10 cellular contexts compared by ENCODE assay signal in genomic region chr17:15340966-15341365, GRCh38. TPM values are rescaled to one million over a fixed set of nuclear protein-coding genes. Genes with fewer than 3 reads are reported as not detected.
A peak's percentile ranks its signal among the peaks of the same experiment; 100 is the strongest.
DNase-seq lines count a peak whose midpoint lies in the region; ATAC-seq, FAIRE-seq and TF ChIP-seq lines count a peak whose summit lies in the region.
"Had no signal": no experiment of that assay in that cellular context is flagged by ENCODE, and none has a peak within 500 bp of the region (broad histone marks: within the 10 kb centered on the region; RNA-seq: fewer than 3 reads in every experiment).

No MANE protein-coding gene starts in this region.

- H3K56ac ChIP-seq in H1 (replicated peaks; ENCODE audit: insufficient read length, low read depth, low read length) = no peak overlapping the region

- H3K27ac ChIP-seq in H1 (ENCODE audit: low read depth, low read length) (no peak overlapping the region), muscle layer of colon (ENCODE audit: low read depth, low read length) (peak overlapping the region; percentile 36), uterus (peak overlapping the region in 1 of 2 donors; percentile 31)

- H3K4me1 Mint-ChIP-seq in activated naive CD4-positive, alpha-beta T cell treated with anti-CD3 and anti-CD28 coated beads for 36 hours (ENCODE audit: low read depth) = peaks cover 5% of the 10 kb centered on the region

- TF ChIP-seq CTCF in H1 (IDR thresholded peaks at IDR 0.05; ENCODE audit: control extremely low read depth in 1 of 3, insufficient read depth in 1 of 3, low read depth in 1 of 3, low read length in 3 of 3) (no peak), uterus (IDR thresholded peaks at IDR 0.05) (no peak)

- no peak for FAIRE-seq in H1 (lab: Jason Lieb, UNC)
- no peak for FAIRE-seq in H54 (lab: Jason Lieb, UNC)

- no peak; a peak in 1 of 4 replicates for TF ChIP-seq RAD21 in H1 (IDR thresholded peaks at IDR 0.05 in 1 of 2, conservative IDR thresholded peaks at IDR 0.05 in 1 of 2; ENCODE audit: low read depth in 2 of 2, low read length in 2 of 2)

- H3K4me2 ChIP-seq in H1 (ENCODE audit: insufficient read depth in 1 of 2, low read depth in 2 of 2, low read length in 2 of 2) = peak overlapping the region; percentile 84 to 93

- H3K23ac ChIP-seq in H1 (ENCODE audit: insufficient read length) = no peak overlapping the region

- no peak overlapping the region for H3K14ac ChIP-seq in H1 (ENCODE audit: insufficient read length)

- H3K4ac ChIP-seq in H1 (replicated peaks; ENCODE audit: insufficient read length, low read depth, low read length) = no peak overlapping the region

- H3K4me3 ChIP-seq in H1 (ENCODE audit: extremely low read depth in 1 of 4, insufficient read depth in 2 of 4, low read depth in 3 of 4, low read length in 4 of 4) = peak overlapping the region; percentile 70 to 87 (median 76)
- peak overlapping the region; percentile 53 to 69 for H3K4me3 ChIP-seq in muscle layer of colon (ENCODE audit: low read depth in 1 of 2, low read length in 2 of 2)
- H3K4me3 ChIP-seq in uterus = peak overlapping the region; percentile 32 to 51

- no peak overlapping the region for H2BK120ac ChIP-seq in H1 (replicated peaks; ENCODE audit: low read depth, low read length)

- no peaks in the 10 kb centered on the region for H3K36me3 Mint-ChIP-seq in activated naive CD4-positive, alpha-beta T cell treated with anti-CD3 and anti-CD28 coated beads for 36 hours (ENCODE audit: low read depth)

- TF ChIP-seq POLR2A in H1 (IDR thresholded peaks at IDR 0.05; ENCODE audit: control extremely low read depth in 1 of 2, low read depth in 2 of 2, low read length in 2 of 2) (no peak), uterus (IDR thresholded peaks at IDR 0.05) (no peak), H54 (IDR thresholded peaks at IDR 0.05; ENCODE audit: low read depth, low read length) (no peak)

- H2AFZ ChIP-seq in H1 (ENCODE audit: low read length) = peak overlapping the region; percentile 1; the same call in 1 of the 2 replicates

- peaks cover 47% of the 10 kb centered on the region for H3K27me3 Mint-ChIP-seq in activated naive CD4-positive, alpha-beta T cell treated with anti-CD3 and anti-CD28 coated beads for 36 hours (ENCODE audit: low read depth)

- intact Hi-C loops in activated naive CD4-positive, alpha-beta T cell treated with anti-CD3 and anti-CD28 coated beads for 36 hours (cut with micrococcal nuclease) = no loop called here
- intact Hi-C loops in uterus (cut with DNase I; ENCODE audit: low total_unique reads) = no loop called here

- H3K18ac ChIP-seq in H1 (ENCODE audit: extremely low read depth, low read length) = no peak overlapping the region; the same call in 1 of the 2 replicates

- peaks cover 9% of the 10 kb centered on the region; the same call in 1 of the 2 replicates for H3K23me2 ChIP-seq in H1 (ENCODE audit: low read depth, low read length)

- H3K27ac Mint-ChIP-seq in activated naive CD4-positive, alpha-beta T cell treated with anti-CD3 and anti-CD28 coated beads for 36 hours = no peak overlapping the region

- 6% methylated on average over 19 of the region's 19 CpGs; no CpG with 5 or more reads in 1 of the 2 experiments for WGBS in H1 (ENCODE audit: extremely low coverage in 1 of 2, insufficient coverage in 1 of 2, insufficient read length in 1 of 2, insufficient replicate concordance in 2 of 2, low coverage in 1 of 2, low lambda C conversion rate in 2 of 2, missing lambda C conversion rate in 1 of 2), 2 experiments

- TF ChIP-seq EP300 in H1 (IDR thresholded peaks at IDR 0.05; ENCODE audit: borderline replicate concordance in 1 of 2, low read depth in 2 of 2, low read length in 2 of 2) = no peak

- peaks cover 0 to 3% (median 1%) of the 10 kb centered on the region in 4 experiments; a peak in 4 of 7 replicates for H3K4me1 ChIP-seq in H1 (replicated peaks in 1 of 4; ENCODE audit: control insufficient read depth in 3 of 4, insufficient read depth in 4 of 4, low read length in 3 of 4)
- H3K4me1 ChIP-seq in muscle layer of colon (ENCODE audit: insufficient read depth, low read length) = peaks cover 6% of the 10 kb centered on the region
- no peaks in the 10 kb centered on the region for H3K4me1 ChIP-seq in uterus

- no peaks in the 10 kb centered on the region for H3K36me3 ChIP-seq in H1 (ENCODE audit: control insufficient read depth in 2 of 4, insufficient read depth in 4 of 4, low read length in 3 of 4)
- no peaks in the 10 kb centered on the region for H3K36me3 ChIP-seq in muscle layer of colon (ENCODE audit: insufficient read depth, low read length)
- H3K36me3 ChIP-seq in uterus = no peaks in the 10 kb centered on the region

- no peaks in the 10 kb centered on the region for H3K79me1 ChIP-seq in H1 (ENCODE audit: low read depth, low read length)

- no peak overlapping the region for H2AK5ac ChIP-seq in H1 (ENCODE audit: low read depth, low read length)

- CTCF ChIA-PET in activated naive CD4-positive, alpha-beta T cell treated with anti-CD3 and anti-CD28 coated beads for 36 hours (lab: Charles Lee) = no interaction called here
- CTCF ChIA-PET in H1 (lab: Charles Lee; ENCODE audit: partially characterized antibody) = interaction anchor here (1.3 to 1.6 kb wide), 2 partner anchors 10 to 82 kb away, joined by 3 to 6 read pairs; no protein-coding TSS in a partner anchor

- H3K9ac ChIP-seq in H1 (replicated peaks in 1 of 4; ENCODE audit: extremely low read depth in 1 of 4, low read depth in 3 of 4, low read length in 3 of 4) (peak overlapping the region in 1 of 4 experiments; percentile 47; a peak in 1 of 7 replicates), muscle layer of colon (ENCODE audit: low read length) (no peak overlapping the region)

- H4K20me1 ChIP-seq in H1 (replicated peaks in 1 of 2; ENCODE audit: control insufficient read depth in 1 of 2, insufficient read depth in 2 of 2, low read length in 2 of 2) = no peaks in the 10 kb centered on the region

- H2BK5ac ChIP-seq in H1 (ENCODE audit: low read depth, low read length) = no peak overlapping the region

- no peak overlapping the region for H4K8ac ChIP-seq in H1 (ENCODE audit: extremely low read depth, insufficient read depth, low read length)

- ATAC-seq in HG02588 (IDR thresholded peaks at IDR 0.05; ENCODE audit: unreplicated experiment) = no peak

- H3K9me3 Mint-ChIP-seq in activated naive CD4-positive, alpha-beta T cell treated with anti-CD3 and anti-CD28 coated beads for 36 hours = no peaks in the 10 kb centered on the region

- no peak overlapping the region for H4K5ac ChIP-seq in H1 (ENCODE audit: insufficient read length, low read depth, low read length)

- POLR2A ChIA-PET in H1 (lab: Charles Lee; ENCODE audit: partially characterized antibody) = no interaction called here

- H3K9me3 ChIP-seq in H1 (ENCODE audit: insufficient read depth in 2 of 2, low read depth in 1 of 2, low read length in 1 of 2) (no peaks in the 10 kb centered on the region; a peak in 1 of 4 replicates), muscle layer of colon (ENCODE audit: low read length) (no peaks in the 10 kb centered on the region), uterus (no peaks in the 10 kb centered on the region)

- H2BK15ac ChIP-seq in H1 (ENCODE audit: low read length) = no peak overlapping the region

- no peak overlapping the region for H2BK12ac ChIP-seq in H1 (ENCODE audit: low read depth, low read length)

- H3K79me2 ChIP-seq in H1 (ENCODE audit: control insufficient read depth in 1 of 2, insufficient read depth in 2 of 2, low read length in 2 of 2) = no peaks in the 10 kb centered on the region

- H3K27me3 ChIP-seq in H1 (replicated peaks in 1 of 4; ENCODE audit: control insufficient read depth in 3 of 4, extremely low read depth in 1 of 4, insufficient read depth in 3 of 4, low read length in 3 of 4) (peaks cover 0 to 5% (median 2%) of the 10 kb centered on the region in 4 experiments; a peak in 1 of 7 replicates), muscle layer of colon (ENCODE audit: control insufficient read depth in 1 of 2, insufficient read depth in 2 of 2, low read length in 2 of 2) (no peaks in the 10 kb centered on the region), uterus (no peaks in the 10 kb centered on the region)

- no peak for DNase-seq in activated naive CD4-positive, alpha-beta T cell treated with anti-CD3 and anti-CD28 coated beads for 36 hours
- no peak for DNase-seq in activated naive CD4-positive, alpha-beta T cell treated with Interleukin-2 at 50 U/mL for 16 hours
- DNase-seq in H1 (ENCODE audit: low read depth in 1 of 2, low spot score in 2 of 2) (no peak), uterus (no peak), OCI-M2 (lab: John Stamatoyannopoulos, UW; ENCODE audit: unreplicated experiment) (no peak), H54 (ENCODE audit: insufficient read length, low spot score) (no peak)
- DNase-seq: activated gamma-delta T cell treated with Interleukin-2 at 50 U/mL for 16 hours had no signal

- H4K91ac ChIP-seq in H1 (replicated peaks; ENCODE audit: insufficient read length, low read length) = no peak overlapping the region

- no peak overlapping the region for H2BK20ac ChIP-seq in H1 (ENCODE audit: low read length)

- peak overlapping the region; percentile 48 for H3K4me3 Mint-ChIP-seq in activated naive CD4-positive, alpha-beta T cell treated with anti-CD3 and anti-CD28 coated beads for 36 hours

TF ChIP-seq in H1, 55 proteins besides CTCF, POLR2A, EP300 and RAD21:
- TF ChIP-seq JUN (IDR thresholded peaks at IDR 0.05; ENCODE audit: low read depth, low read length) (no peak), KDM4A (IDR thresholded peaks at IDR 0.05; ENCODE audit: low read depth, low read length, severe bottlenecking) (peak; percentile 77)

RNA-seq across cellular contexts. Expression of gene TEKT3, which starts 0.4 kb away (rescaled TPM):
- total RNA-seq in activated naive CD4-positive, alpha-beta T cell treated with anti-CD3 and anti-CD28 coated beads for 36 hours = not detected
- total RNA-seq in H1 (2021; fragmentation: NEBNext Ultra II Directional; extraction: Animal tissue kit (Norgen Biotek cat#: 25700)) = 1.6 and 2.2 TPM in 2 replicates
- polyA plus RNA-seq in H1 (2011; rRNA removed) = 2.9 and 3.1 TPM in 2 replicates
- polyA plus RNA-seq in H1 (2011; cell fraction: cytosol; rRNA removed) = 2.9 TPM
- polyA plus RNA-seq in H1 (2011; cell fraction: nucleus; rRNA removed) = 7.0 TPM
- polyA plus RNA-seq in H1 (2012, experiment 1 of 2) = 1.7 to 3.5 TPM (median 2.6 TPM) in 4 replicates
- 0.72 TPM for polyA plus RNA-seq in H1 (2012, experiment 2 of 2)
- 2.0 TPM for polyA plus RNA-seq in H1 (2013, experiment 1 of 2)
- polyA plus RNA-seq in H1 (2013, experiment 2 of 2) = 1.6 TPM
- polyA minus RNA-seq in H1 (2011; rRNA and poly(A)+ RNA removed) = 1.7 and 9.5 TPM in 2 replicates
- not detected for polyA minus RNA-seq in H1 (2011; cell fraction: cytosol; rRNA and poly(A)+ RNA removed)
- polyA minus RNA-seq in H1 (2011; cell fraction: nucleus; rRNA and poly(A)+ RNA removed) = 1.2 TPM
- 1 to 10 TPM in 1 of 4 donors, under 1 TPM in 2, not detected in 1; 0.51 to 2.6 (median 0.90) TPM for total RNA-seq in uterus
- total RNA-seq: NCI-H460 had no signal
